ENCODE assay signal across 22 cellular contexts in the genomic region with DNA sequence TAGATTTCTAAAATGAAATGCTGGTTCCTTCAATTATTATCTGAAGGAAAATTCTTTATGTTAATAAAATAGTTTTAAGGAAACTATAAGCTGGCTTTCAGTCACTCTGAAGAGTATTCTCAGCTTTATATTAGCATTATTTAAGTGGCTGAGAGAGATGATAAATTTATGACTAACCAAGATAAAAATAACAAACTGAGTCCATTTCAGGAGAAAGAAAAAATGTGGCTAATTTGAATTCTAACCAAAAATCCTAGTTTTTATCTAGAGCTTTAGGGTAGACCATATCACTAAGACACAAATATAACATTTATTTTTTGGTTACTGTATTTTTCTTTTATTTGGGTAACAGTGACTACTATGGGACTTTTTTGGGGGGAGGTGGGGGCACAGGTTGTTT. TPM values are rescaled to one million over a fixed set of nuclear protein-coding genes. Genes with fewer than 3 reads are reported as not detected.
DNase-seq lines count a peak whose midpoint lies in the region; ATAC-seq and TF ChIP-seq lines count a peak whose summit lies in the region.
"Had no signal": no experiment of that assay in that cellular context is flagged by ENCODE, and none has a peak within 500 bp of the region (broad histone marks: within the 10 kb centered on the region; RNA-seq: fewer than 3 reads in every experiment).

No MANE protein-coding gene starts in this region.

- no peaks in the 10 kb centered on the region for H4K20me1 ChIP-seq in neural progenitor cell (ENCODE audit: low read depth)

- CTCF ChIA-PET in activated CD8-positive, alpha-beta memory T cell treated with anti-CD3 and anti-CD28 coated beads, Interleukin-2, amount 10 ng/mL, durations not matched to agents 7 days and 5 days (lab: Charles Lee), result interaction anchor here (1.2 kb wide), 1 partner anchor 217 kb away, joined by 3 read pairs; no protein-coding TSS in a partner anchor

- no peaks in the 10 kb centered on the region for H3K36me3 Mint-ChIP-seq in neural progenitor cell
- no peaks in the 10 kb centered on the region for H3K36me3 Mint-ChIP-seq in activated CD8-positive, alpha-beta memory T cell treated with anti-CD3 and anti-CD28 coated beads, Interleukin-2, amount 10 ng/mL, durations not matched to agents 7 days and 5 days

- no peak overlapping the region for H3K4me3 ChIP-seq in neural progenitor cell
- no peak overlapping the region for H3K4me3 ChIP-seq in skeletal muscle tissue (ENCODE audit: low read length in 3 of 3)
- H3K4me3 ChIP-seq in stomach, result no peak overlapping the region
- H3K4me3 ChIP-seq: GM23248 had no signal

- H3K4me1 Mint-ChIP-seq in neural progenitor cell, result peaks cover 26% of the 10 kb centered on the region
- H3K4me1 Mint-ChIP-seq in activated CD8-positive, alpha-beta memory T cell treated with anti-CD3 and anti-CD28 coated beads, Interleukin-2, amount 10 ng/mL, durations not matched to agents 7 days and 5 days, result peaks cover 9% of the 10 kb centered on the region
- H3K4me1 Mint-ChIP-seq: B cell had no signal

- no peak overlapping the region for H2AFZ ChIP-seq in neural progenitor cell (replicated peaks)
- H2AFZ ChIP-seq: GM23248 had no signal

- intact Hi-C loops in stomach (cut with DNase I; ENCODE audit: low total_unique reads), result no loop called here

- no peaks in the 10 kb centered on the region for H3K9me3 ChIP-seq in neural progenitor cell (ENCODE audit: low read depth)
- H3K9me3 ChIP-seq in skeletal muscle tissue (ENCODE audit: control insufficient read depth in 3 of 3, low read length in 3 of 3), result no peaks in the 10 kb centered on the region
- H3K9me3 ChIP-seq in stomach, result no peaks in the 10 kb centered on the region

- H3K27me3 Mint-ChIP-seq in neural progenitor cell (ENCODE audit: insufficient read depth, low read depth), result no peaks in the 10 kb centered on the region
- H3K27me3 Mint-ChIP-seq in activated CD8-positive, alpha-beta memory T cell treated with anti-CD3 and anti-CD28 coated beads, Interleukin-2, amount 10 ng/mL, durations not matched to agents 7 days and 5 days, result no peaks in the 10 kb centered on the region

- TF ChIP-seq EP300 in stomach (IDR thresholded peaks at IDR 0.05), result no peak

- H3K27me3 ChIP-seq in neural progenitor cell, result no peaks in the 10 kb centered on the region
- no peaks in the 10 kb centered on the region for H3K27me3 ChIP-seq in skeletal muscle tissue (ENCODE audit: control insufficient read depth in 3 of 3, insufficient read depth in 3 of 3, low read length in 3 of 3)
- no peaks in the 10 kb centered on the region for H3K27me3 ChIP-seq in stomach

- H3K27ac Mint-ChIP-seq in neural progenitor cell, result no peak overlapping the region
- H3K27ac Mint-ChIP-seq in activated CD8-positive, alpha-beta memory T cell treated with anti-CD3 and anti-CD28 coated beads, Interleukin-2, amount 10 ng/mL, durations not matched to agents 7 days and 5 days, result no peak overlapping the region
- H3K27ac Mint-ChIP-seq: B cell had no signal

- H3F3A ChIP-seq in neural progenitor cell (ENCODE audit: low read depth), result peaks cover 19% of the 10 kb centered on the region

- H3K9ac ChIP-seq in neural progenitor cell (no peak overlapping the region), skeletal muscle tissue (ENCODE audit: low read depth in 1 of 3, low read length in 3 of 3) (peak overlapping the region in 1 of 3 donors; percentile 66)
- H3K9ac ChIP-seq: GM23248 had no signal

- H3K4me2 ChIP-seq in neural progenitor cell, result peak overlapping the region; percentile 43

- TF ChIP-seq POLR2A in stomach (IDR thresholded peaks at IDR 0.05), result no peak

- H3K36me3 ChIP-seq in neural progenitor cell (no peaks in the 10 kb centered on the region), skeletal muscle tissue (ENCODE audit: control insufficient read depth in 3 of 3, insufficient read depth in 3 of 3, low read length in 3 of 3) (peaks cover 0 to 9% (median 8%) of the 10 kb centered on the region in 3 donors), stomach (peaks cover 0 to 30% (median 25%) of the 10 kb centered on the region in 4 donors)

- H3K27ac ChIP-seq in neural progenitor cell (no peak overlapping the region), skeletal muscle tissue (ENCODE audit: low read depth, low read length) (peak overlapping the region; percentile 73), stomach (no peak overlapping the region)
- H3K27ac ChIP-seq: GM23248 had no signal

- H3K4me3 Mint-ChIP-seq in neural progenitor cell, result no peak overlapping the region
- H3K4me3 Mint-ChIP-seq in activated CD8-positive, alpha-beta memory T cell treated with anti-CD3 and anti-CD28 coated beads, Interleukin-2, amount 10 ng/mL, durations not matched to agents 7 days and 5 days, result no peak overlapping the region
- H3K4me3 Mint-ChIP-seq: B cell had no signal

- no peaks in the 10 kb centered on the region for H3K79me2 ChIP-seq in neural progenitor cell (ENCODE audit: low read depth)

- no peak for ATAC-seq in activated CD8-positive, alpha-beta memory T cell treated with anti-CD3 and anti-CD28 coated beads, Interleukin-2, amount 10 ng/mL, durations not matched to agents 7 days and 5 days
- ATAC-seq in GM21367 (IDR thresholded peaks at IDR 0.05; ENCODE audit: unreplicated experiment), result no peak
- ATAC-seq: HCT116 had no signal

- peak; percentile 7 for DNase-seq in ELR (ENCODE audit: low read depth)
- peak; percentile 30 for DNase-seq in fibroblast of peridontal ligament (ENCODE audit: extremely low read depth)
- DNase-seq in neural progenitor cell (ENCODE audit: low spot score), result no peak
- DNase-seq in stomach, result no peak
- no peak for DNase-seq in mucosa of gallbladder (ENCODE audit: low spot score)
- DNase-seq in activated CD8-positive, alpha-beta memory T cell treated with anti-CD3 and anti-CD28 coated beads, Interleukin-2, amount 10 ng/mL, durations not matched to agents 7 days and 5 days, result no peak
- DNase-seq: 8988T, COR-L47, DMS 273 treated with DMSO at 0.1 percent for 48 hours, DND-41, GDM1, GM23248, MM.1S, NCI-H1092 treated with DMSO at 0.1 percent for 48 hours, NCI-H2081, NCI-H446 treated with DMSO at 0.1 percent for 48 hours, NCI-H774, SHP77 treated with DMSO at 0.1 percent for 48 hours had no signal

- TF ChIP-seq CTCF in neural progenitor cell (IDR thresholded peaks at IDR 0.05) (no peak), stomach (IDR thresholded peaks at IDR 0.05) (no peak)

- H3K4me1 ChIP-seq in neural progenitor cell (peaks cover 34% of the 10 kb centered on the region), skeletal muscle tissue (ENCODE audit: control insufficient read depth in 3 of 3, insufficient read depth in 3 of 3, low read length in 3 of 3) (peaks cover 9 to 18% (median 14%) of the 10 kb centered on the region in 3 donors), stomach (peaks cover 13 to 76% (median 45%) of the 10 kb centered on the region in 4 donors)

- no peaks in the 10 kb centered on the region for H3K9me3 Mint-ChIP-seq in neural progenitor cell
- H3K9me3 Mint-ChIP-seq in activated CD8-positive, alpha-beta memory T cell treated with anti-CD3 and anti-CD28 coated beads, Interleukin-2, amount 10 ng/mL, durations not matched to agents 7 days and 5 days (ENCODE audit: low read depth), result no peaks in the 10 kb centered on the region

RNA-seq across cellular contexts. Expression of gene NAP1L5, which starts 59.4 kb away (rescaled TPM):
- 2.4 and 6.9 TPM in 2 replicates for total RNA-seq in neural progenitor cell (ENCODE audit: low replicate concordance)
- total RNA-seq in skeletal muscle tissue, result 4.2 TPM
- total RNA-seq in stomach, result 10 to 100 TPM in 1 of 5 donors, 1 to 10 TPM in 3, not detected in 1; 3.5 to 22.6 (median 7.5) TPM
- polyA plus RNA-seq in stomach, result 1 to 10 TPM; 3.1 to 6.3 (median 4.7) TPM
- 8.5 TPM for total RNA-seq in mucosa of gallbladder
- total RNA-seq in activated CD8-positive, alpha-beta memory T cell treated with anti-CD3 and anti-CD28 coated beads, Interleukin-2, amount 10 ng/mL, durations not matched to agents 7 days and 5 days, result 1 to 10 TPM; 4.2 to 4.3 TPM

Comparison
In these comparisons a context has a peak if more than half of its experiments do, and no peak if none do; other contexts are left out.
1. DNase-seq: peak in ELR (single experiment) and fibroblast of peridontal ligament (single experiment); none in neural progenitor cell (single experiment), stomach (single experiment), mucosa of gallbladder (single experiment) and activated CD8-positive, alpha-beta memory T cell treated with anti-CD3 and anti-CD28 coated beads, Interleukin-2, amount 10 ng/mL, durations not matched to agents 7 days and 5 days (single experiment).